9 cellular contexts compared by ENCODE assay signal in the genomic region with DNA sequence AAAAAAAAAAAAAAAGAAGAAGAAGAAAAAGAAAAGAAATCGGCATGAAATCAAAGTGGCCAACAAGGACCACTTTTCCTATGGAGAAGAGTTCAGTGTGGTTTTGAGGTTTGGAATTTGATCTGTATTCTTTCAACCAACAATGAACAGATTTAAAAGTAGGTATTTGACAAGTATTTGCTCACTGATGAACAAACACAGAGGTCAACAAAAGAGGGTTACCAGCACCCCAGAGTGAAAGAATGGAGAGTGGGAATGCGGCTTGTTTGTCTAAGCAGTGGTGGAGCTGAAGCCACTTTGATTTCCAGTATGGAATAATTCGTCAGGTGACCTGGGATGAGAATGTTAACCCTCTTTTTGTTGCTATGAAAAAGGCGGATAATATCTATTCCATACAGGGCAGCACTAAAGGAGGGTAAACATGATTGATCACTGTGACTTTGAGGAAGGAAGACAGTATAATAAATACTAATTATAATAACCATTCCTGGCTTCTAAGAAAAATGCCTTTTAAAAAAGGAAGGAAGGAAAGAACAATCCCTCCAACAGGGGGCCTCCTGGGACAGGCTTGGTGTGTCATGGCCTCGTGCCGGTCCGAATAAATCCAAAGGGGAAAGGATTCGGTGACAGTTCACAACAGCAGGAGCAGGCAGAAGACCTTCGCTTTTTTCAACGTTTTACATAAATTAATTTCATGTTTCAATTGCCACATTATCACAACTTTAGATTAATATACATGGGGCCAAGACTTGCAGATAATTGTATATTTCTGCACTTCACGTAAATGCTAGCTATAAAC. TPM values are rescaled to one million over a fixed set of nuclear protein-coding genes. Genes with fewer than 3 reads are reported as not detected.
DNase-seq lines count a peak whose midpoint lies in the region; ATAC-seq, FAIRE-seq and TF ChIP-seq lines count a peak whose summit lies in the region.
"Had no signal": no experiment of that assay in that cellular context is flagged by ENCODE, and none has a peak within 500 bp of the region (broad histone marks: within the 10 kb centered on the region; RNA-seq: fewer than 3 reads in every experiment).

No MANE protein-coding gene starts in this region.

- no peaks in the 10 kb centered on the region for H3K9me3 ChIP-seq in AG04450 (ENCODE audit: control insufficient read depth, insufficient read depth, low read length)
- no peaks in the 10 kb centered on the region for H3K9me3 ChIP-seq in SK-N-SH

- no peak overlapping the region for H3K27ac ChIP-seq in AG04450 (ENCODE audit: low read depth, low read length)
- H3K27ac ChIP-seq in SK-N-SH (ENCODE audit: low read depth in 2 of 2, low read length in 1 of 2), result no peak overlapping the region

- whole genome bisulfite sequencing in SK-N-SH (ENCODE audit: low lambda C conversion rate), result 13% methylated on average over 11 of the region's 11 CpGs

- TF ChIP-seq EP300 in SK-N-SH (IDR thresholded peaks at IDR 0.05; ENCODE audit: borderline replicate concordance in 1 of 2, low read depth in 1 of 2, low read length in 1 of 2), result no peak

- no peaks in the 10 kb centered on the region for H3F3A ChIP-seq in SK-N-SH (replicated peaks; ENCODE audit: insufficient read depth)

- no peaks in the 10 kb centered on the region for H3K36me3 ChIP-seq in SK-N-SH (replicated peaks in 1 of 2; ENCODE audit: control insufficient read depth in 1 of 2, insufficient read depth in 2 of 2, low read length in 1 of 2)

- CTCF ChIA-PET in AG04450 (lab: Charles Lee) (interaction anchor here (1.1 to 1.9 kb wide), 6 partner anchors 9 to 292 kb away, joined by 3 to 8 read pairs (median 6); no protein-coding TSS in a partner anchor), HEK293T (lab: Yijun Ruan, JAX) (interaction anchor here (0.6 to 3.5 kb wide), 6 partner anchors 9 to 237 kb away, joined by 4 to 13 read pairs (median 6); no protein-coding TSS in a partner anchor), SK-N-SH (lab: Yijun Ruan, JAX) (interaction anchor here (1.1 to 2.2 kb wide), 6 partner anchors 31 to 271 kb away, joined by 3 to 11 read pairs (median 5); no protein-coding TSS in a partner anchor)

- H3K4me2 ChIP-seq in SK-N-SH, result no peak overlapping the region

- H3K79me2 ChIP-seq in SK-N-SH (ENCODE audit: insufficient read depth), result no peaks in the 10 kb centered on the region

- no peak for FAIRE-seq in GM12892 (lab: Jason Lieb, UNC)
- FAIRE-seq: GM12878 had no signal

- TF ChIP-seq CTCF in AG04450 (IDR thresholded peaks at IDR 0.05; ENCODE audit: low read depth, low read length), result peak; percentile 65
- TF ChIP-seq CTCF in SK-N-SH (IDR thresholded peaks at IDR 0.05), result peak; percentile 49

- peak; percentile 63 for TF ChIP-seq RAD21 in SK-N-SH (IDR thresholded peaks at IDR 0.05; ENCODE audit: low read length)

- no peak overlapping the region for H3K4me3 ChIP-seq in AG04450 (ENCODE audit: low read depth, low read length)
- no peak overlapping the region for H3K4me3 ChIP-seq in SK-N-SH (ENCODE audit: low read depth in 2 of 2, low read length in 1 of 2)
- H3K4me3 ChIP-seq: GM12878 had no signal

- no peaks in the 10 kb centered on the region for H3K4me1 ChIP-seq in SK-N-SH (ENCODE audit: control insufficient read depth in 1 of 2, insufficient read depth in 2 of 2, low read depth in 1 of 2, low read length in 1 of 2)

- no peak for TF ChIP-seq POLR2A in GM12892 (IDR thresholded peaks at IDR 0.05; ENCODE audit: low read depth, low read length)

- H3K27me3 ChIP-seq in AG04450 (ENCODE audit: control insufficient read depth, insufficient read depth, low read length), result peaks cover 17% of the 10 kb centered on the region
- H3K27me3 ChIP-seq in SK-N-SH (ENCODE audit: insufficient read depth), result peaks cover 67% of the 10 kb centered on the region

- no peak overlapping the region for H2AFZ ChIP-seq in SK-N-SH (ENCODE audit: low read depth)

- H4K20me1 ChIP-seq in SK-N-SH (ENCODE audit: insufficient read depth), result no peaks in the 10 kb centered on the region

- ATAC-seq in HG02938 (IDR thresholded peaks at IDR 0.05; ENCODE audit: unreplicated experiment) (no peak), GM21423 (IDR thresholded peaks at IDR 0.05; ENCODE audit: unreplicated experiment) (no peak), GM19452 (IDR thresholded peaks at IDR 0.05; ENCODE audit: unreplicated experiment) (no peak)
- ATAC-seq: GM12878 had no signal

- H3K9ac ChIP-seq in SK-N-SH, result no peak overlapping the region

- POLR2A ChIA-PET in AG04450 (lab: Yijun Ruan, JAX) (no interaction called here), HEK293T (lab: Yijun Ruan, JAX) (no interaction called here), SK-N-SH (lab: Yijun Ruan, JAX) (no interaction called here)

- DNase-seq in AG04450 (ENCODE audit: low read depth, low spot score) (no peak), HEK293T (ENCODE audit: extremely low spot score) (peak; percentile 68), SK-N-SH (peak; percentile 43), hepatic stellate cell (ENCODE audit: low spot score) (peak; percentile 45), GM12892 (ENCODE audit: insufficient read length) (no peak)

- H3K9me2 ChIP-seq in SK-N-SH, result no peaks in the 10 kb centered on the region

TF ChIP-seq in HEK293T, 16 proteins besides CTCF, POLR2A, EP300 and RAD21:
- no peak for TF ChIP-seq FOXK2 (IDR thresholded peaks at IDR 0.05)
- TF ChIP-seq L3MBTL2 (conservative IDR thresholded peaks at IDR 0.05), result peak; percentile 79
- TF ChIP-seq, protein P1, sequence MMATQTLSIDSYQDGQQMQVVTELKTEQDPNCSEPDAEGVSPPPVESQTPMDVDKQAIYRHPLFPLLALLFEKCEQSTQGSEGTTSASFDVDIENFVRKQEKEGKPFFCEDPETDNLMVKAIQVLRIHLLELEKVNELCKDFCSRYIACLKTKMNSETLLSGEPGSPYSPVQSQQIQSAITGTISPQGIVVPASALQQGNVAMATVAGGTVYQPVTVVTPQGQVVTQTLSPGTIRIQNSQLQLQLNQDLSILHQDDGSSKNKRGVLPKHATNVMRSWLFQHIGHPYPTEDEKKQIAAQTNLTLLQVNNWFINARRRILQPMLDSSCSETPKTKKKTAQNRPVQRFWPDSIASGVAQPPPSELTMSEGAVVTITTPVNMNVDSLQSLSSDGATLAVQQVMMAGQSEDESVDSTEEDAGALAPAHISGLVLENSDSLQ (IDR thresholded peaks at IDR 0.05), result peak; percentile 62

TF ChIP-seq in SK-N-SH, 30 proteins besides CTCF, POLR2A, EP300 and RAD21:
- TF ChIP-seq FOSL2 (IDR thresholded peaks at IDR 0.05; ENCODE audit: borderline replicate concordance, low read depth) (no peak), SMC3 (IDR thresholded peaks at IDR 0.05; ENCODE audit: low read depth, low read length) (peak; percentile 38)

RNA-seq across cellular contexts. Expression of a gene that starts 37.2 kb away (rescaled TPM):
- 0.30 and 0.46 TPM in 2 replicates for polyA plus RNA-seq in AG04450 (2011; rRNA removed)
- polyA minus RNA-seq in AG04450 (2011; rRNA and poly(A)+ RNA removed), result 0.26 and 0.78 TPM in 2 replicates
- not detected in 2 replicates for polyA plus RNA-seq in SK-N-SH (2012; rRNA removed)
- polyA plus RNA-seq in SK-N-SH (2012; cell fraction: cytosol; rRNA removed), result not detected in 2 replicates
- polyA plus RNA-seq in SK-N-SH (2012; cell fraction: nucleus; rRNA removed), result not detected in 2 replicates
- 0.06 TPM for polyA plus RNA-seq in GM12892 (2012; ENCODE audit: missing spikeins)

Comparison
In these comparisons a context has a peak if more than half of its experiments do, and no peak if none do; other contexts are left out.
1. DNase-seq: peak in HEK293T (single experiment), SK-N-SH (single experiment) and hepatic stellate cell (single experiment); none in AG04450 (single experiment) and GM12892 (single experiment).